8 cellular contexts compared by ENCODE assay signal in genomic region chr14:50318031-50318626, GRCh38. TPM values are rescaled to one million over a fixed set of nuclear protein-coding genes. Genes with fewer than 3 reads are reported as not detected.
A peak's percentile ranks its signal among the peaks of the same experiment; 100 is the strongest.
DNase-seq lines count a peak whose midpoint lies in the region; ATAC-seq and TF ChIP-seq lines count a peak whose summit lies in the region.

No MANE protein-coding gene starts in this region.

- no peak overlapping the region for H3K27ac ChIP-seq in body of pancreas

- no peak overlapping the region for H3K27ac Mint-ChIP-seq in Caco-2 (ENCODE audit: unreplicated experiment)

- H3K4me1 ChIP-seq in Caco-2 (no peaks in the 10 kb centered on the region; the same call in 1 of the 2 replicates), body of pancreas (peaks cover 16% of the 10 kb centered on the region)

- no peaks in the 10 kb centered on the region for H3K9me3 Mint-ChIP-seq in Caco-2 (ENCODE audit: unreplicated experiment)

- no peak overlapping the region for H3K4me3 Mint-ChIP-seq in Caco-2 (ENCODE audit: unreplicated experiment)

- H3K27me3 ChIP-seq in Caco-2 (replicated peaks; ENCODE audit: control insufficient read depth, insufficient read depth, low read length) (no peaks in the 10 kb centered on the region), body of pancreas (no peaks in the 10 kb centered on the region)

- H3K36me3 ChIP-seq in Caco-2 (ENCODE audit: control insufficient read depth, insufficient read depth, low read length): no peaks in the 10 kb centered on the region
- no peaks in the 10 kb centered on the region for H3K36me3 ChIP-seq in body of pancreas (replicated peaks in 1 of 2; ENCODE audit: insufficient read depth in 1 of 2, low read depth in 2 of 2)

- DNase-seq in Caco-2: no peak
- peak; percentile 12 for DNase-seq in LoVo (ENCODE audit: low spot score)
- no peak for DNase-seq in body of pancreas
- peak; percentile 65 for DNase-seq in medulla oblongata (ENCODE audit: extremely low spot score)
- no peak for DNase-seq in GDM1 (lab: John Stamatoyannopoulos, UW)
- no peak for DNase-seq in cortex of kidney (lab: John Stamatoyannopoulos, UW)

- no peaks in the 10 kb centered on the region for H3K27me3 Mint-ChIP-seq in Caco-2 (ENCODE audit: insufficient read depth, unreplicated experiment)

- intact Hi-C loops in Caco-2 (cut with micrococcal nuclease; ENCODE audit: unreplicated experiment) (no loop called here), body of pancreas (cut with DNase I) (loop anchor here (5.0 to 10.0 kb wide), 2 partner anchors 214 to 457 kb away; partner anchors contain the start of gene MAP4K5)

- 37 to 38% methylated on average over 4 of the region's 4 CpGs for WGBS in body of pancreas, 2 donors

- H3K4me1 Mint-ChIP-seq in Caco-2 (ENCODE audit: low read depth, unreplicated experiment): no peaks in the 10 kb centered on the region

- no peak for ATAC-seq in body of pancreas
- ATAC-seq in GM19467 (IDR thresholded peaks at IDR 0.05; ENCODE audit: unreplicated experiment): no peak
- no peak for ATAC-seq in HG03520 (IDR thresholded peaks at IDR 0.05; ENCODE audit: unreplicated experiment)

- no TSS peak for BruUV-seq in Caco-2 (replicated peaks; lab: Mats Ljungman, UMichigan)

- H3K4me3 ChIP-seq in Caco-2 (ENCODE audit: low read depth, low read length) (no peak overlapping the region), body of pancreas (no peak overlapping the region)

- no peak for TF ChIP-seq POLR2A in body of pancreas (IDR thresholded peaks at IDR 0.05)

- POLR2A ChIA-PET in Caco-2 (lab: Charles Lee): interaction anchor here (0.6 kb wide), 1 partner anchor 551 kb away, joined by 3 read pairs; no protein-coding TSS in a partner anchor

- H3K9me3 ChIP-seq in Caco-2 (no peaks in the 10 kb centered on the region), body of pancreas (no peaks in the 10 kb centered on the region)

- CTCF ChIA-PET in Caco-2 (lab: Charles Lee): interaction anchor here (0.6 to 1.0 kb wide), 6 partner anchors 12 to 456 kb away, joined by 3 to 4 read pairs (median 3); no protein-coding TSS in a partner anchor

- peak; percentile 30 to 56 for TF ChIP-seq CTCF in Caco-2 (IDR thresholded peaks at IDR 0.05; ENCODE audit: insufficient read depth in 1 of 2, low read depth in 1 of 2, low read length in 1 of 2, severe bottlenecking in 1 of 2, unreplicated experiment in 1 of 2)
- peak; percentile 39 to 76 (median 66) for TF ChIP-seq CTCF in body of pancreas (IDR thresholded peaks at IDR 0.05)

- H3K36me3 Mint-ChIP-seq in Caco-2 (ENCODE audit: insufficient read depth, unreplicated experiment): peaks cover 13% of the 10 kb centered on the region

RNA-seq across cellular contexts. Expression of gene DMAC2L, which starts 6.0 kb away (rescaled TPM):
- total RNA-seq in Caco-2 (2022): 25.8 and 27.6 TPM in 2 replicates
- 1 to 10 TPM; 2.6 to 3.9 TPM for total RNA-seq in body of pancreas

RNA-seq across cellular contexts. Expression of gene L2HGDH, which starts 6.1 kb away (rescaled TPM):
- total RNA-seq in Caco-2 (2022): 25.0 and 27.6 TPM in 2 replicates
- 1 to 10 TPM; 3.4 to 4.9 TPM for total RNA-seq in body of pancreas

Comparison
In these comparisons a context has a peak if more than half of its experiments do, and no peak if none do; other contexts are left out.
1. DNase-seq: peak in LoVo (single experiment) and medulla oblongata (single experiment); none in Caco-2 (0 of 2), body of pancreas (0 of 4), GDM1 (single experiment) and cortex of kidney (single experiment).